8 cellular contexts compared by ENCODE assay signal in genomic region chr14:39265741-39266588, GRCh38. TPM values are rescaled to one million over a fixed set of nuclear protein-coding genes. Genes with fewer than 3 reads are reported as not detected.
DNase-seq lines count a peak whose midpoint lies in the region; ATAC-seq and TF ChIP-seq lines count a peak whose summit lies in the region.

No MANE protein-coding gene starts in this region.

- DNase-seq in BJ (ENCODE audit: low read depth) (no peak), H4 (ENCODE audit: low spot score) (peak; percentile 41), RPMI8226 (peak; percentile 62), NCI-H1694 treated with DMSO at 0.1 percent for 48 hours (lab: John Stamatoyannopoulos, UW) (no peak)

- TF ChIP-seq CTCF in BJ (IDR thresholded peaks at IDR 0.05; ENCODE audit: insufficient read depth, low read depth, low read length): no peak

- H3K9ac ChIP-seq in endocrine pancreas (ENCODE audit: control insufficient read depth, insufficient read depth, low read length): peak overlapping the region; percentile 90
- peak overlapping the region; percentile 87 for H3K9ac ChIP-seq in muscle layer of colon (ENCODE audit: low read length)

- H3K4me3 ChIP-seq in BJ (ENCODE audit: low read depth, low read length) (peak overlapping the region; percentile 91), endocrine pancreas (ENCODE audit: control insufficient read depth, insufficient read depth, low read length) (peak overlapping the region; percentile 86), muscle layer of colon (ENCODE audit: low read depth in 1 of 2, low read length in 2 of 2) (peak overlapping the region; percentile 67 to 95)

- no peaks in the 10 kb centered on the region for H3K36me3 ChIP-seq in BJ (ENCODE audit: control insufficient read depth, insufficient read depth, low read length)
- H3K36me3 ChIP-seq in endocrine pancreas (ENCODE audit: control insufficient read depth, insufficient read depth, low read length): no peaks in the 10 kb centered on the region
- H3K36me3 ChIP-seq in muscle layer of colon (ENCODE audit: insufficient read depth, low read length): no peaks in the 10 kb centered on the region

- peaks cover 19% of the 10 kb centered on the region for H3K4me1 ChIP-seq in endocrine pancreas (ENCODE audit: control insufficient read depth, insufficient read depth, low read length)
- H3K4me1 ChIP-seq in muscle layer of colon (ENCODE audit: insufficient read depth, low read length): peaks cover 22% of the 10 kb centered on the region

- H3K27ac ChIP-seq in muscle layer of colon (ENCODE audit: low read depth, low read length): peak overlapping the region; percentile 92

- H3K27me3 ChIP-seq in BJ (ENCODE audit: control insufficient read depth, insufficient read depth, low read length) (no peaks in the 10 kb centered on the region), endocrine pancreas (ENCODE audit: control insufficient read depth, insufficient read depth, low read length) (no peaks in the 10 kb centered on the region), muscle layer of colon (ENCODE audit: control insufficient read depth in 1 of 2, insufficient read depth in 2 of 2, low read length in 2 of 2) (no peaks in the 10 kb centered on the region)

- CTCF ChIA-PET in BJ (lab: Yijun Ruan, JAX): interaction anchor here (0.8 to 1.3 kb wide), 2 partner anchors 11 to 87 kb away, joined by 3 to 4 read pairs; no protein-coding TSS in a partner anchor

- POLR2A ChIA-PET in BJ (lab: Charles Lee): interaction anchor here (1.1 kb wide), 1 partner anchor 96 kb away, joined by 3 read pairs; the partner anchor contains the start of gene TRAPPC6B

- no peaks in the 10 kb centered on the region for H3K9me3 ChIP-seq in endocrine pancreas (ENCODE audit: control insufficient read depth, low read length)
- no peaks in the 10 kb centered on the region for H3K9me3 ChIP-seq in muscle layer of colon (ENCODE audit: low read length)

- ATAC-seq in GM21447 (IDR thresholded peaks at IDR 0.05; ENCODE audit: unreplicated experiment) (no peak), GM18511 (IDR thresholded peaks at IDR 0.05; ENCODE audit: unreplicated experiment) (no peak)

RNA-seq across cellular contexts. Expression of gene MIA2, which starts 32.2 kb away (rescaled TPM):
- 11.4 and 15.8 TPM in 2 replicates for polyA plus RNA-seq in BJ (2011; rRNA removed)
- polyA minus RNA-seq in BJ (2011; rRNA and poly(A)+ RNA removed): 6.3 and 7.7 TPM in 2 replicates
- 13.5 and 16.4 TPM in 2 replicates for total RNA-seq in H4 (2014; rRNA removed; shearing (Covaris generic))

Comparison
In these comparisons a context has a peak if more than half of its experiments do, and no peak if none do; other contexts are left out.
1. DNase-seq: peak in H4 (single experiment) and RPMI8226 (single experiment); none in BJ (single experiment) and NCI-H1694 treated with DMSO at 0.1 percent for 48 hours (single experiment).
2. Peak in every context shown above with its lines, with median percentiles within 50 percentile points of each other: H3K4me3 ChIP-seq.